ENCODE assay signal across 22 cellular contexts in the genomic region with DNA sequence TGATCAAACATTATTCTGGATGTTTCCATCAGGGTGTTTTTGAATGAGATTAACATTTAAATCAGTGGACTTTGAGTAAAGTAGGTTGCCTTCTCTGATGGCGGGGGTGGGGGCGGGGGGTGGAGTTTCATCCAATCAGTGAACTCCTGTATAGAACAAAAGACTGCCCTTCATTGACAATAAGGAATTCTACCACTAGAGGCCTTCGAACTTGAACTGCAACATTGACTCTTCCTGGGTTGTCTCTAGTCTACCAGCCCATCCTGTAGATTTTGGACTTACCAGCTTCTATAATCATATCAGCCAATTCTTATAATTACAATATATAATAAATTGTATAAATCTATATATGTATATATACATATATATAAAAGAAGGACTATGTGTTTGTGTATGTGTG.
DNase-seq lines count a peak whose midpoint lies in the region; TF ChIP-seq lines count a peak whose summit lies in the region.
"Had no signal": no experiment of that assay in that cellular context is flagged by ENCODE, and none has a peak within 500 bp of the region (broad histone marks: within the 10 kb centered on the region; RNA-seq: fewer than 3 reads in every experiment).

No MANE protein-coding gene starts in this region.

- peaks cover 43% of the 10 kb centered on the region for H3K9me3 ChIP-seq in Karpas-422 (ENCODE audit: low read length)
- H3K9me3 ChIP-seq: BLaER1 had no signal

- no peak overlapping the region for H4K8ac ChIP-seq in mesendoderm (ENCODE audit: low read depth, low read length)

- WGBS in mesendoderm (ENCODE audit: extremely low coverage, insufficient coverage, low lambda C conversion rate): no CpG with 5 or more reads among the region's 3 CpGs

- H3K9me3 Mint-ChIP-seq in HFFc6: no peaks in the 10 kb centered on the region; the same call in 1 of the 2 replicates

- H3K9ac ChIP-seq in mesendoderm (ENCODE audit: low read length) (no peak overlapping the region), Karpas-422 (ENCODE audit: low read length) (no peak overlapping the region)
- H3K9ac ChIP-seq: BLaER1 had no signal

- no peaks in the 10 kb centered on the region for H3K36me3 ChIP-seq in mesendoderm (ENCODE audit: control insufficient read depth, insufficient read depth, low read length)
- H3K36me3 ChIP-seq in Karpas-422 (ENCODE audit: insufficient read depth, low read length): no peaks in the 10 kb centered on the region
- H3K36me3 ChIP-seq: BLaER1 had no signal

- H3K4ac ChIP-seq in mesendoderm (ENCODE audit: low read depth, low read length): no peak overlapping the region

- TF ChIP-seq CTCF in fibroblast of mammary gland (conservative IDR thresholded peaks at IDR 0.05; ENCODE audit: control insufficient read depth, insufficient read depth, low read depth, low read length) (peak; percentile 1), HFFc6 (IDR thresholded peaks at IDR 0.05) (no peak)

- no peak overlapping the region for H2AK5ac ChIP-seq in mesendoderm (ENCODE audit: low read length)

- H3K18ac ChIP-seq in mesendoderm (ENCODE audit: low read length): no peak overlapping the region

- no peak overlapping the region for H3K4me3 Mint-ChIP-seq in HFFc6
- H3K4me3 Mint-ChIP-seq: CD8-positive, alpha-beta T cell had no signal

- H3K9me2 ChIP-seq in Karpas-422 (replicated peaks; ENCODE audit: insufficient read depth, low read length): no peaks in the 10 kb centered on the region

- no peaks in the 10 kb centered on the region for H3K4me1 ChIP-seq in mesendoderm (ENCODE audit: control insufficient read depth, low read depth, low read length)
- H3K4me1 ChIP-seq in Karpas-422 (ENCODE audit: low read length): no peaks in the 10 kb centered on the region
- H3K4me1 ChIP-seq: BLaER1 had no signal

- H4K20me1 ChIP-seq in Karpas-422 (ENCODE audit: insufficient read depth, low read depth, low read length): no peaks in the 10 kb centered on the region
- H4K20me1 ChIP-seq: BLaER1 had no signal

- H2AFZ ChIP-seq in Karpas-422 (ENCODE audit: low read length): no peak overlapping the region

- H3K79me1 ChIP-seq in mesendoderm (ENCODE audit: low read length): no peaks in the 10 kb centered on the region

- DNase-seq in NCI-H82 (lab: John Stamatoyannopoulos, UW) (peak; percentile 30), NCI-H82 treated with DMSO at 0.1 percent for 48 hours (lab: John Stamatoyannopoulos, UW; ENCODE audit: unreplicated experiment) (no peak), NAMALWA (ENCODE audit: low spot score) (peak; percentile 34), fibroblast of mammary gland (ENCODE audit: low read depth) (no peak), mesendoderm (peak; percentile 62), NCI-H748 treated with DMSO at 0.1 percent for 48 hours (lab: John Stamatoyannopoulos, UW) (no peak), Karpas-422 (no peak), HFFc6 (no peak)
- DNase-seq: Calu3; CD8-positive, alpha-beta T cell; DMS79; HCEC 1CT; KG1; MV-4-11; NCI-H1417 treated with DMSO at 0.1 percent for 48 hours; NCI-H2029 treated with DMSO at 0.1 percent for 48 hours; NCI-H2171 treated with DMSO at 0.1 percent for 48 hours; NCI-H446; RPMI8226; SIG-M5; T-helper 1 cell had no signal

- H3K27me3 ChIP-seq in mesendoderm (ENCODE audit: insufficient read depth, low read length, poor library complexity) (no peaks in the 10 kb centered on the region), Karpas-422 (ENCODE audit: low read length) (no peaks in the 10 kb centered on the region)
- H3K27me3 ChIP-seq: BLaER1 had no signal

- no peak overlapping the region for H4K5ac ChIP-seq in mesendoderm (ENCODE audit: low read length)

- no peaks in the 10 kb centered on the region for H3K79me2 ChIP-seq in mesendoderm (ENCODE audit: control insufficient read depth, insufficient read depth, low read length)
- H3K79me2 ChIP-seq in Karpas-422 (ENCODE audit: low read length): no peaks in the 10 kb centered on the region

- H3K36me3 Mint-ChIP-seq in HFFc6 (ENCODE audit: low read depth): no peaks in the 10 kb centered on the region
- H3K36me3 Mint-ChIP-seq: CD8-positive, alpha-beta T cell had no signal

- no peaks in the 10 kb centered on the region for H3K4me1 Mint-ChIP-seq in HFFc6 (ENCODE audit: low read depth)

- H3K4me2 ChIP-seq in mesendoderm (ENCODE audit: low read length) (no peak overlapping the region), Karpas-422 (ENCODE audit: low read depth, low read length, poor library complexity, severe bottlenecking) (no peak overlapping the region)
- H3K4me2 ChIP-seq: BLaER1 had no signal

- H2BK5ac ChIP-seq in mesendoderm (ENCODE audit: low read length): no peak overlapping the region

- no peak overlapping the region for H2BK15ac ChIP-seq in mesendoderm (replicated peaks; ENCODE audit: low read depth)

- H3K56ac ChIP-seq in mesendoderm (ENCODE audit: low read length): no peak overlapping the region

- H3K27ac ChIP-seq in mesendoderm (ENCODE audit: low read depth, low read length) (no peak overlapping the region), Karpas-422 (ENCODE audit: low read length) (no peak overlapping the region)
- H3K27ac ChIP-seq: BLaER1 had no signal

- H3K4me3 ChIP-seq in fibroblast of mammary gland (ENCODE audit: control insufficient read depth, low read depth, low read length) (no peak overlapping the region), mesendoderm (ENCODE audit: low read length) (no peak overlapping the region), Karpas-422 (ENCODE audit: low read length) (no peak overlapping the region)
- H3K4me3 ChIP-seq: BLaER1 had no signal

- H3K27me3 Mint-ChIP-seq in HFFc6 (ENCODE audit: insufficient read depth): no peaks in the 10 kb centered on the region; the same call in 1 of the 2 replicates

- no peak overlapping the region for H3K23ac ChIP-seq in mesendoderm (ENCODE audit: low read length)

- H2BK120ac ChIP-seq in mesendoderm (ENCODE audit: low read depth, low read length): no peak overlapping the region

- no peak overlapping the region for H3K27ac Mint-ChIP-seq in HFFc6
- H3K27ac Mint-ChIP-seq: CD8-positive, alpha-beta T cell had no signal

Comparison
In these comparisons a context has a peak if more than half of its experiments do, and no peak if none do; other contexts are left out.
1. DNase-seq: peak in NCI-H82 (single experiment), NAMALWA (single experiment) and mesendoderm (single experiment); none in NCI-H82 treated with DMSO at 0.1 percent for 48 hours (single experiment), fibroblast of mammary gland (single experiment), NCI-H748 treated with DMSO at 0.1 percent for 48 hours (single experiment), Karpas-422 (single experiment) and HFFc6 (single experiment).